ENCODE assay signal across 17 cellular contexts in the genomic region with DNA sequence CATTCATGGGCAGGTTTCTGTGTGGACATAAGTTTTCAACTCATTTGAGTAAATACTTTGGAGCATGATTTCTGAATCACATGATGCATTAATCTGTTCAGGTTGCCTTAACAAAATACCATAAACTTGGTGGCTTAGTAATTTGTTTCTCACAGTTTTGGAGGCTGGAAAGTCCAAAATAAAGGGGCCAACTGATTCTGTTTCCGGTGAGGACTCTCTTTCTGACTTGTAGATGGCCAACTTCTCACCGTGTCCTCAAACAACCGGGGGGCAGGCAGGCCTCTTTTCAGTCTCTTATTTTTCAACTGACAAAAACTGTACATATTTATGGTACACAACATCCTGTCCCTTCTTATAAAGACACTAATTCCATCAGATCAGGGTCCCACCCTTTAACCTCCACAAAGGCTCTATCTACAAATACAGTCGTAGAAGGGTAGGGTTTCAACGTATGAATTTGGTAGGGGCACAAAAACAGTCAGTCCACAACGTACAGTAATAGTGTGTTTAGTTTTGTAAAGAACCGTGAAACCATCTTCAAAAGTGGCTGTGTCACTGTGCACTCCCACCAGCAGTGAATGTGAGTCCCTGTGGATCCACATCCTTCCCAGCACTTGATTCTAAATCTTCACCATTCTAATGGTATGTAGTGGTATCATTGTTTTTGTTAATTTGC. TPM values are rescaled to one million over a fixed set of nuclear protein-coding genes. Genes with fewer than 3 reads are reported as not detected.
DNase-seq lines count a peak whose midpoint lies in the region; ATAC-seq and FAIRE-seq lines count a peak whose summit lies in the region.
"Had no signal": no experiment of that assay in that cellular context is flagged by ENCODE, and none has a peak within 500 bp of the region (broad histone marks: within the 10 kb centered on the region; RNA-seq: fewer than 3 reads in every experiment).

No MANE protein-coding gene starts in this region.

- POLR2A ChIA-PET in activated CD4-positive, alpha-beta T cell treated with anti-CD3 and anti-CD28 coated beads, Interleukin-2, amount 10 ng/mL, durations not matched to agents 7 days and 5 days (lab: Charles Lee) = no interaction called here

- no peaks in the 10 kb centered on the region for H3K27me3 Mint-ChIP-seq in activated CD4-positive, alpha-beta T cell treated with anti-CD3 and anti-CD28 coated beads, Interleukin-2, amount 10 ng/mL, durations not matched to agents 7 days and 5 days
- no peaks in the 10 kb centered on the region for H3K27me3 Mint-ChIP-seq in activated naive CD4-positive, alpha-beta T cell treated with anti-CD3 and anti-CD28 coated beads, Interleukin-2, amount 10 ng/mL, durations not matched to agents 7 days and 5 days
- H3K27me3 Mint-ChIP-seq: CD4-positive, alpha-beta T cell had no signal

- CTCF ChIA-PET in activated CD4-positive, alpha-beta T cell treated with anti-CD3 and anti-CD28 coated beads, Interleukin-2, amount 10 ng/mL, durations not matched to agents 7 days and 5 days (lab: Charles Lee) = no interaction called here
- CTCF ChIA-PET in activated naive CD4-positive, alpha-beta T cell treated with anti-CD3 and anti-CD28 coated beads, Interleukin-2, amount 10 ng/mL, durations not matched to agents 7 days and 5 days (lab: Charles Lee) = no interaction called here

- H3K4me3 Mint-ChIP-seq in activated CD4-positive, alpha-beta T cell treated with anti-CD3 and anti-CD28 coated beads, Interleukin-2, amount 10 ng/mL, durations not matched to agents 7 days and 5 days = no peak overlapping the region
- H3K4me3 Mint-ChIP-seq in activated naive CD4-positive, alpha-beta T cell treated with anti-CD3 and anti-CD28 coated beads, Interleukin-2, amount 10 ng/mL, durations not matched to agents 7 days and 5 days = no peak overlapping the region
- H3K4me3 Mint-ChIP-seq in stimulated activated effector memory CD8-positive, alpha-beta T cell treated with anti-CD3 and anti-CD28 coated beads, Interleukin-12 subunit alpha, Interleukin-12 subunit beta, amount 100 ng/mL, for 72 hours = no peak overlapping the region
- H3K4me3 Mint-ChIP-seq: CD4-positive, alpha-beta T cell had no signal

- peak; percentile 83 for ATAC-seq in stimulated activated effector memory CD8-positive, alpha-beta T cell treated with anti-CD3 and anti-CD28 coated beads, Interleukin-12 subunit alpha, Interleukin-12 subunit beta, amount 100 ng/mL, for 72 hours
- no peak for ATAC-seq in HG03108 (IDR thresholded peaks at IDR 0.05; ENCODE audit: unreplicated experiment)
- ATAC-seq: A549 had no signal

- H3K4me1 Mint-ChIP-seq in activated CD4-positive, alpha-beta T cell treated with anti-CD3 and anti-CD28 coated beads, Interleukin-2, amount 10 ng/mL, durations not matched to agents 7 days and 5 days = peaks cover 35% of the 10 kb centered on the region
- H3K4me1 Mint-ChIP-seq in activated naive CD4-positive, alpha-beta T cell treated with anti-CD3 and anti-CD28 coated beads, Interleukin-2, amount 10 ng/mL, durations not matched to agents 7 days and 5 days = peaks cover 40% of the 10 kb centered on the region
- H3K4me1 Mint-ChIP-seq in stimulated activated effector memory CD8-positive, alpha-beta T cell treated with anti-CD3 and anti-CD28 coated beads, Interleukin-12 subunit alpha, Interleukin-12 subunit beta, amount 100 ng/mL, for 72 hours = peaks cover 54% of the 10 kb centered on the region

- no peak for DNase-seq in activated CD4-positive, alpha-beta T cell treated with anti-CD3 and anti-CD28 coated beads, Interleukin-2, amount 10 ng/mL, durations not matched to agents 7 days and 5 days
- DNase-seq in activated CD4-positive, alpha-beta T cell treated with anti-CD3 and anti-CD28 coated beads for 1 hour = no peak
- no peak for DNase-seq in activated naive CD4-positive, alpha-beta T cell treated with anti-CD3 and anti-CD28 coated beads, Interleukin-2, amount 10 ng/mL, durations not matched to agents 7 days and 5 days
- no peak for DNase-seq in activated naive CD4-positive, alpha-beta T cell treated with Interleukin-2 at 50 U/mL for 16 hours
- DNase-seq in GM18507 (ENCODE audit: extremely low spot score, insufficient read length, low read depth) = no peak
- DNase-seq in stimulated activated effector memory CD8-positive, alpha-beta T cell treated with anti-CD3 and anti-CD28 coated beads, Interleukin-12 subunit alpha, Interleukin-12 subunit beta, amount 100 ng/mL, for 72 hours (ENCODE audit: low spot score in 2 of 2) = no peak
- DNase-seq: AML-193; Caco-2; CD4-positive, alpha-beta T cell; DMS153; DMS79; GDM1; GM23248; IMR-90 had no signal

- FAIRE-seq in GM18507 (lab: Jason Lieb, UNC) = peak; percentile 39
- FAIRE-seq: A549, HTR-8/SVneo had no signal

- H3K9me3 Mint-ChIP-seq in activated CD4-positive, alpha-beta T cell treated with anti-CD3 and anti-CD28 coated beads, Interleukin-2, amount 10 ng/mL, durations not matched to agents 7 days and 5 days = peaks cover 17% of the 10 kb centered on the region
- H3K9me3 Mint-ChIP-seq in activated naive CD4-positive, alpha-beta T cell treated with anti-CD3 and anti-CD28 coated beads, Interleukin-2, amount 10 ng/mL, durations not matched to agents 7 days and 5 days = peaks cover 3% of the 10 kb centered on the region
- no peaks in the 10 kb centered on the region for H3K9me3 Mint-ChIP-seq in stimulated activated effector memory CD8-positive, alpha-beta T cell treated with anti-CD3 and anti-CD28 coated beads, Interleukin-12 subunit alpha, Interleukin-12 subunit beta, amount 100 ng/mL, for 72 hours

- H3K36me3 Mint-ChIP-seq in activated CD4-positive, alpha-beta T cell treated with anti-CD3 and anti-CD28 coated beads, Interleukin-2, amount 10 ng/mL, durations not matched to agents 7 days and 5 days (ENCODE audit: low read depth) = peaks cover 56% of the 10 kb centered on the region
- H3K36me3 Mint-ChIP-seq in activated naive CD4-positive, alpha-beta T cell treated with anti-CD3 and anti-CD28 coated beads, Interleukin-2, amount 10 ng/mL, durations not matched to agents 7 days and 5 days = peaks cover 69% of the 10 kb centered on the region
- H3K36me3 Mint-ChIP-seq in stimulated activated effector memory CD8-positive, alpha-beta T cell treated with anti-CD3 and anti-CD28 coated beads, Interleukin-12 subunit alpha, Interleukin-12 subunit beta, amount 100 ng/mL, for 72 hours = no peaks in the 10 kb centered on the region

- peak overlapping the region; percentile 36 for H3K27ac Mint-ChIP-seq in activated CD4-positive, alpha-beta T cell treated with anti-CD3 and anti-CD28 coated beads, Interleukin-2, amount 10 ng/mL, durations not matched to agents 7 days and 5 days
- peak overlapping the region; percentile 5 for H3K27ac Mint-ChIP-seq in activated naive CD4-positive, alpha-beta T cell treated with anti-CD3 and anti-CD28 coated beads, Interleukin-2, amount 10 ng/mL, durations not matched to agents 7 days and 5 days
- H3K27ac Mint-ChIP-seq in stimulated activated effector memory CD8-positive, alpha-beta T cell treated with anti-CD3 and anti-CD28 coated beads, Interleukin-12 subunit alpha, Interleukin-12 subunit beta, amount 100 ng/mL, for 72 hours = peak overlapping the region; percentile 40
- H3K27ac Mint-ChIP-seq: CD4-positive, alpha-beta T cell had no signal

RNA-seq across cellular contexts. Expression of gene MLLT3, which starts 37.2 kb away (rescaled TPM):
- total RNA-seq in activated CD4-positive, alpha-beta T cell treated with anti-CD3 and anti-CD28 coated beads, Interleukin-2, amount 10 ng/mL, durations not matched to agents 7 days and 5 days = 10 to 100 TPM; 70.2 to 74.7 TPM
